Comparison of ENCODE assay signal across 20 cellular contexts in genomic region chr18:36613069-36613468, GRCh38.
"Had no signal": no experiment of that assay in that cellular context is flagged by ENCODE, and none has a peak within 500 bp of the region (broad histone marks: within the 10 kb centered on the region; RNA-seq: fewer than 3 reads in every experiment).

No MANE protein-coding gene starts in this region.

- H3K4me1 ChIP-seq: esophagus squamous epithelium, gastroesophageal sphincter, parathyroid adenoma, prostate gland, right lobe of liver, testis, tibial nerve had no signal

- H3K4me1 Mint-ChIP-seq: naive B cell; stimulated activated effector memory CD8-positive, alpha-beta T cell treated with anti-CD3 and anti-CD28 coated beads, Interleukin-12 subunit alpha, Interleukin-12 subunit beta, amount 100 ng/mL, for 72 hours; stimulated activated naive CD8-positive, alpha-beta T cell treated with anti-CD3 and anti-CD28 coated beads, Interleukin-15, amount 100 ng/mL, for 72 hours had no signal

- ATAC-seq: effector memory CD8-positive, alpha-beta T cell; gastroesophageal sphincter; right lobe of liver; stimulated activated effector memory CD8-positive, alpha-beta T cell treated with anti-CD3 and anti-CD28 coated beads, Interleukin-12 subunit alpha, Interleukin-12 subunit beta, amount 100 ng/mL, for 72 hours; stimulated activated naive CD8-positive, alpha-beta T cell treated with anti-CD3 and anti-CD28 coated beads, Interleukin-15, amount 100 ng/mL, for 72 hours had no signal

- H3K27me3 Mint-ChIP-seq: dendritic cell treated with granulocyte-macrophage colony-stimulating factor and Interleukin-4, amounts not matched to agents 40 ng/mL and 50 ng/mL, for 4 days; effector memory CD8-positive, alpha-beta T cell; naive B cell; stimulated activated naive CD8-positive, alpha-beta T cell treated with anti-CD3 and anti-CD28 coated beads, Interleukin-15, amount 100 ng/mL, for 72 hours had no signal

- H3K4me3 ChIP-seq: esophagus squamous epithelium, gastroesophageal sphincter, hepatocyte, prostate gland, right lobe of liver, testis, tibial nerve had no signal

- H3K4me3 Mint-ChIP-seq: dendritic cell treated with granulocyte-macrophage colony-stimulating factor and Interleukin-4, amounts not matched to agents 40 ng/mL and 50 ng/mL, for 4 days; effector memory CD8-positive, alpha-beta T cell; naive B cell; nephron; stimulated activated effector memory CD8-positive, alpha-beta T cell treated with anti-CD3 and anti-CD28 coated beads, Interleukin-12 subunit alpha, Interleukin-12 subunit beta, amount 100 ng/mL, for 72 hours; stimulated activated naive CD8-positive, alpha-beta T cell treated with anti-CD3 and anti-CD28 coated beads, Interleukin-15, amount 100 ng/mL, for 72 hours had no signal

- H3K27ac ChIP-seq: esophagus squamous epithelium, gastroesophageal sphincter, hepatocyte, parathyroid adenoma, prostate gland, right lobe of liver, testis, tibial nerve had no signal

- H3K36me3 ChIP-seq: prostate gland, right lobe of liver had no signal

- H3K9me3 Mint-ChIP-seq: dendritic cell treated with granulocyte-macrophage colony-stimulating factor and Interleukin-4, amounts not matched to agents 40 ng/mL and 50 ng/mL, for 4 days; naive B cell; nephron; stimulated activated effector memory CD8-positive, alpha-beta T cell treated with anti-CD3 and anti-CD28 coated beads, Interleukin-12 subunit alpha, Interleukin-12 subunit beta, amount 100 ng/mL, for 72 hours; stimulated activated naive CD8-positive, alpha-beta T cell treated with anti-CD3 and anti-CD28 coated beads, Interleukin-15, amount 100 ng/mL, for 72 hours had no signal

- FAIRE-seq: kidney had no signal

- DNase-seq: effector memory CD8-positive, alpha-beta T cell; esophagus squamous epithelium; foreskin fibroblast; glutamatergic neuron; kidney; left cardiac atrium; naive B cell; right lobe of liver; stimulated activated CD4-positive, alpha-beta T cell treated with anti-CD3 and anti-CD28 coated beads, Interleukin-4, amount 100 ng/mL, for 1 hour; stimulated activated CD8-positive, alpha-beta memory T cell treated with anti-CD3 and anti-CD28 coated beads, Interleukin-4, amount 100 ng/mL, for 48 hours; stimulated activated naive CD8-positive, alpha-beta T cell treated with anti-CD3 and anti-CD28 coated beads, Interleukin-15, amount 100 ng/mL, for 72 hours; testis had no signal

- H3K36me3 Mint-ChIP-seq: naive B cell; stimulated activated effector memory CD8-positive, alpha-beta T cell treated with anti-CD3 and anti-CD28 coated beads, Interleukin-12 subunit alpha, Interleukin-12 subunit beta, amount 100 ng/mL, for 72 hours had no signal

- H3K27me3 ChIP-seq: esophagus squamous epithelium, gastroesophageal sphincter, hepatocyte, right lobe of liver, testis, tibial nerve had no signal

- H3K9me3 ChIP-seq: esophagus squamous epithelium, gastroesophageal sphincter, prostate gland, right lobe of liver, testis, tibial nerve had no signal

- H3K27ac Mint-ChIP-seq: dendritic cell treated with granulocyte-macrophage colony-stimulating factor and Interleukin-4, amounts not matched to agents 40 ng/mL and 50 ng/mL, for 4 days; effector memory CD8-positive, alpha-beta T cell; nephron; stimulated activated effector memory CD8-positive, alpha-beta T cell treated with anti-CD3 and anti-CD28 coated beads, Interleukin-12 subunit alpha, Interleukin-12 subunit beta, amount 100 ng/mL, for 72 hours; stimulated activated naive CD8-positive, alpha-beta T cell treated with anti-CD3 and anti-CD28 coated beads, Interleukin-15, amount 100 ng/mL, for 72 hours had no signal
